17 cellular contexts compared by ENCODE assay signal in the genomic region with DNA sequence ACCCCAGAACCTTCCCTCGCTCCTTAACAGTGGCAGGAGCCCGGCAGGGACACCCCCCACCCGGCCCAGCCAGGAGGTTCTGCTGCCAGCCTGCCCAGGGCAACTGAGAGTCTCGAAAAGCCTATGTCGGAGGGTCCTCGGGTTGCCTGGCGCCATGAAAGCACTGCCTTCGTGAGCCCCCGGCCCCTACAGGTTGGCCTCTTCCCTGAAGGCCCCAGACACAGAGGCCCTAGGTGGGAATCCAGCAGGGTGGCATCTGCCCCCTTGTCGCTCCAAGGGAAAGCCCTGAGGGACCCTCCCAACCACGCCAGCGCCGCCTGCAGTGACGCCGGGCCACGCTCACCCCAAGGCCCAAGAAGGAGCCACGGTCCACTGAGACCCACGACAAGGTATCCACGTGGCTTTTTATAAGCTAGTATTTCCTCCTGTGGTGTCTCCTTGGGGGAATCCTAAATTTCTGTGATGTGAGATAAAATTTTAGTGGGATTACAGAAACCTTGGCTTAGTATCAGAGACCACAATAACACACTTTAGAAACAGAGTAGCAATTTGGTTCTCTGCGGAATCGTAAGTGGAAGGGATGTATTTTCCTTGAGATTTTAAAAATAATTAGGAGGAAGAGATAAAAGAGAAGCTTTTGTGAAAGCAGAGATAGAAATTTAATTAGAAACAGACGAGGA.
DNase-seq lines count a peak whose midpoint lies in the region; ATAC-seq and TF ChIP-seq lines count a peak whose summit lies in the region.
"Had no signal": no experiment of that assay in that cellular context is flagged by ENCODE, and none has a peak within 500 bp of the region (broad histone marks: within the 10 kb centered on the region; RNA-seq: fewer than 3 reads in every experiment).

No MANE protein-coding gene starts in this region.

- no peak overlapping the region for H3K27ac ChIP-seq in endodermal cell (ENCODE audit: low read depth, low read length)
- H3K27ac ChIP-seq: SJCRH30 had no signal

- no peak overlapping the region for H3K4me3 Mint-ChIP-seq in activated naive CD4-positive, alpha-beta T cell treated with anti-CD3 and anti-CD28 coated beads, Interleukin-2, amount 50 U/mL, for 24 hours
- no peak overlapping the region for H3K4me3 Mint-ChIP-seq in activated naive CD4-positive, alpha-beta T cell treated with anti-CD3 and anti-CD28 coated beads, Interleukin-2, amount 10 ng/mL, durations not matched to agents 7 days and 5 days
- H3K4me3 Mint-ChIP-seq in endodermal cell (no peak overlapping the region), neural crest cell (peak overlapping the region; percentile 18)
- H3K4me3 Mint-ChIP-seq: stimulated activated naive CD8-positive, alpha-beta T cell treated with anti-CD3 and anti-CD28 coated beads, Interleukin-15, amount 100 ng/mL, for 72 hours had no signal

- intact Hi-C loops in left cardiac atrium (cut with DNase I) = no loop called here

- H3K4me3 ChIP-seq in endodermal cell (ENCODE audit: low read length) = no peak overlapping the region
- H3K4me3 ChIP-seq: SJCRH30 had no signal

- peaks cover 87% of the 10 kb centered on the region for H3K4me1 Mint-ChIP-seq in activated naive CD4-positive, alpha-beta T cell treated with anti-CD3 and anti-CD28 coated beads, Interleukin-2, amount 50 U/mL, for 24 hours
- peaks cover 94% of the 10 kb centered on the region for H3K4me1 Mint-ChIP-seq in activated naive CD4-positive, alpha-beta T cell treated with anti-CD3 and anti-CD28 coated beads, Interleukin-2, amount 10 ng/mL, durations not matched to agents 7 days and 5 days
- H3K4me1 Mint-ChIP-seq in endodermal cell (peaks cover 14% of the 10 kb centered on the region), neural crest cell (peaks cover 68% of the 10 kb centered on the region)

- no peak overlapping the region for H3K9ac ChIP-seq in endodermal cell (ENCODE audit: extremely low read depth, low read length, poor library complexity, severe bottlenecking)

- ATAC-seq in left cardiac atrium = no peak
- ATAC-seq: left ventricle myocardium superior; stimulated activated naive CD8-positive, alpha-beta T cell treated with anti-CD3 and anti-CD28 coated beads, Interleukin-15, amount 100 ng/mL, for 72 hours had no signal

- no peaks in the 10 kb centered on the region for H3K27me3 ChIP-seq in endodermal cell (ENCODE audit: control insufficient read depth, insufficient read depth, low read length, poor library complexity, severe bottlenecking)
- H3K27me3 ChIP-seq: SJCRH30 had no signal

- no peak for DNase-seq in activated naive CD4-positive, alpha-beta T cell treated with anti-CD3 and anti-CD28 coated beads, Interleukin-2, amount 10 ng/mL, durations not matched to agents 7 days and 5 days
- peak; percentile 12 for DNase-seq in endodermal cell
- DNase-seq in neural crest cell (ENCODE audit: low read depth, low spot score) = no peak
- DNase-seq in ureter (ENCODE audit: low spot score) = peak; percentile 36
- DNase-seq in amniotic stem cell (lab: John Stamatoyannopoulos, UW) = no peak
- DNase-seq in GM03348 (ENCODE audit: low spot score) = no peak
- DNase-seq in left cardiac atrium = no peak
- DNase-seq: activated CD4-positive, CD25-positive, alpha-beta regulatory T cell; DMS153; H7; left ventricle myocardium superior; NCI-H1436 treated with DMSO at 0.1 percent for 48 hours; NCI-H2171 treated with DMSO at 0.1 percent for 48 hours; NCI-H774; SJCRH30; stimulated activated naive CD8-positive, alpha-beta T cell treated with anti-CD3 and anti-CD28 coated beads, Interleukin-15, amount 100 ng/mL, for 72 hours had no signal

- peaks cover 4% of the 10 kb centered on the region for H3K36me3 Mint-ChIP-seq in activated naive CD4-positive, alpha-beta T cell treated with anti-CD3 and anti-CD28 coated beads, Interleukin-2, amount 50 U/mL, for 24 hours
- H3K36me3 Mint-ChIP-seq in activated naive CD4-positive, alpha-beta T cell treated with anti-CD3 and anti-CD28 coated beads, Interleukin-2, amount 10 ng/mL, durations not matched to agents 7 days and 5 days = peaks cover 51% of the 10 kb centered on the region
- H3K36me3 Mint-ChIP-seq in endodermal cell (ENCODE audit: low read depth) (peaks cover 11% of the 10 kb centered on the region), neural crest cell (ENCODE audit: low read depth) (peaks cover 11% of the 10 kb centered on the region)

- no peaks in the 10 kb centered on the region for H3K9me3 Mint-ChIP-seq in activated naive CD4-positive, alpha-beta T cell treated with anti-CD3 and anti-CD28 coated beads, Interleukin-2, amount 50 U/mL, for 24 hours
- H3K9me3 Mint-ChIP-seq in activated naive CD4-positive, alpha-beta T cell treated with anti-CD3 and anti-CD28 coated beads, Interleukin-2, amount 10 ng/mL, durations not matched to agents 7 days and 5 days = peaks cover 13% of the 10 kb centered on the region
- H3K9me3 Mint-ChIP-seq in endodermal cell (peaks cover 21% of the 10 kb centered on the region), neural crest cell (peaks cover 4% of the 10 kb centered on the region)

- H3K4me1 ChIP-seq in endodermal cell (ENCODE audit: control insufficient read depth, insufficient read depth, low read length) = peaks cover 10% of the 10 kb centered on the region

- CTCF ChIA-PET in activated naive CD4-positive, alpha-beta T cell treated with anti-CD3 and anti-CD28 coated beads, Interleukin-2, amount 10 ng/mL, durations not matched to agents 7 days and 5 days (lab: Charles Lee) = no interaction called here

- WGBS in endodermal cell (ENCODE audit: insufficient coverage in 1 of 2, insufficient read length in 1 of 2), 2 experiments = 93 to 96% methylated on average over 13 to 22 of the region's 22 CpGs

- H3K27me3 Mint-ChIP-seq in activated naive CD4-positive, alpha-beta T cell treated with anti-CD3 and anti-CD28 coated beads, Interleukin-2, amount 50 U/mL, for 24 hours = no peaks in the 10 kb centered on the region
- no peaks in the 10 kb centered on the region for H3K27me3 Mint-ChIP-seq in activated naive CD4-positive, alpha-beta T cell treated with anti-CD3 and anti-CD28 coated beads, Interleukin-2, amount 10 ng/mL, durations not matched to agents 7 days and 5 days
- H3K27me3 Mint-ChIP-seq in endodermal cell (ENCODE audit: insufficient read depth) (no peaks in the 10 kb centered on the region), neural crest cell (ENCODE audit: low read depth) (no peaks in the 10 kb centered on the region)
- H3K27me3 Mint-ChIP-seq: stimulated activated naive CD8-positive, alpha-beta T cell treated with anti-CD3 and anti-CD28 coated beads, Interleukin-15, amount 100 ng/mL, for 72 hours had no signal

- peak overlapping the region; percentile 30 for H3K27ac Mint-ChIP-seq in activated naive CD4-positive, alpha-beta T cell treated with anti-CD3 and anti-CD28 coated beads, Interleukin-2, amount 50 U/mL, for 24 hours
- H3K27ac Mint-ChIP-seq in activated naive CD4-positive, alpha-beta T cell treated with anti-CD3 and anti-CD28 coated beads, Interleukin-2, amount 10 ng/mL, durations not matched to agents 7 days and 5 days = no peak overlapping the region
- no peak overlapping the region for H3K27ac Mint-ChIP-seq in endodermal cell
- no peak overlapping the region for H3K27ac Mint-ChIP-seq in neural crest cell (ENCODE audit: unreplicated experiment)

- H3K36me3 ChIP-seq in endodermal cell (ENCODE audit: control insufficient read depth, insufficient read depth, low read length) = no peaks in the 10 kb centered on the region
- H3K36me3 ChIP-seq: SJCRH30 had no signal

- TF ChIP-seq CTCF in endodermal cell (conservative IDR thresholded peaks at IDR 0.05) (no peak), neural crest cell (conservative IDR thresholded peaks at IDR 0.05) (no peak)

- peaks cover 17% of the 10 kb centered on the region for H3K9me3 ChIP-seq in endodermal cell (ENCODE audit: control insufficient read depth, low read length)
- H3K9me3 ChIP-seq: SJCRH30 had no signal

Comparison
In these comparisons a context has a peak if more than half of its experiments do, and no peak if none do; other contexts are left out.
1. DNase-seq: peak in endodermal cell (single experiment) and ureter (single experiment); none in activated naive CD4-positive, alpha-beta T cell treated with anti-CD3 and anti-CD28 coated beads, Interleukin-2, amount 10 ng/mL, durations not matched to agents 7 days and 5 days (single experiment), neural crest cell (single experiment), amniotic stem cell (single experiment), GM03348 (single experiment) and left cardiac atrium (single experiment).